1 cellular context compared by ENCODE assay signal in the genomic region with DNA sequence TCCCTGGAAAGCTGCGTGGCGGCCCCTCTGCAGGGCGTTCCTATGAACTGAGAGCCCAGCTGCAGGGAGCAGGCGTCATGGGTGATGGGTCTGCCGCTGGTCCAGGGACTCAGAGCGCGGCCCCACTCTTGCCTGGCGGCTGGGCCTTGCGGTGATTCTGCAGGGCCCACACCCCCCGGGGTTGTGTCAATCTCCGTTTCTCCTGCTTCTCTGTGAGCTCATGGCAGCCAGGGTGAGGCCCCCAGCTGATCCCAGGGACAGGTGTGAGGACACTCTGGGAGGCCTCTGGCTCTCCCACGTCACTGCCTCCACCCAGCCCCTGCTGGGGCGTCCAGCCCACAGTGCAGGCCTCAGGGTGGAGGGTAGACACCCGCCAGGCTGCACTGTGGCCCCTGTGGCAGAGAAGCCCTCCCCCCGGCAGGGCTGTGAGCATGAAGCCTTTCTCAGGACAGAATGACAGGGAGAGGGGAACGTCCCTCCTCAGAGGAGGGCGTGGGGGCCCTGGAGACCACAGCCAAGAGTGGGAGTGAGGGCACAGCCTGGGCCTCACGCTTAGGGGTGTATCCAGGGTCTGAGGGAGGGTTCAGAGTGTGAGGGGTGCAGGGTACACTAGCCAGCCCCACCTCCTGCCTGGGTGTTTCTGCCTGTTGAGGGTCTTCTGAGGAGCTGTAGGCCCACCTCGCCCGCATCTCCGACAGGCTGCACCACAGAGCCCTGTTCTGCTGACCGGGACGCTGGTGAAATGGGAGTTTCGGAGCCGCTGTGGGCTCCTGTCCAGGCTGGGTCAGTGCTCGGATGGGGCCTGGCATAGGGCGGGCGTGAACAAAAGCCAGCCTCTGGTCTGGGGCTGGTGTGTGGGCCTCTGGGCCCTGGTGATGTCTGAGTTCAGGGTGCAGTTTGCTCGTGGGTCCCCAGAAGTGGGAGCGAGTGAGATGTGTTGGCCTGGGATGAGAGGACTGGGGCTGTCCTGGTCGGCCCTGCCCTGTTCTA.
TF ChIP-seq lines count a peak whose summit lies in the region.

No MANE protein-coding gene starts in this region.

TF ChIP-seq in A549, 52 proteins besides CTCF, POLR2A, EP300 and RAD21 (continued from another document):
- TF ChIP-seq, protein P1, sequence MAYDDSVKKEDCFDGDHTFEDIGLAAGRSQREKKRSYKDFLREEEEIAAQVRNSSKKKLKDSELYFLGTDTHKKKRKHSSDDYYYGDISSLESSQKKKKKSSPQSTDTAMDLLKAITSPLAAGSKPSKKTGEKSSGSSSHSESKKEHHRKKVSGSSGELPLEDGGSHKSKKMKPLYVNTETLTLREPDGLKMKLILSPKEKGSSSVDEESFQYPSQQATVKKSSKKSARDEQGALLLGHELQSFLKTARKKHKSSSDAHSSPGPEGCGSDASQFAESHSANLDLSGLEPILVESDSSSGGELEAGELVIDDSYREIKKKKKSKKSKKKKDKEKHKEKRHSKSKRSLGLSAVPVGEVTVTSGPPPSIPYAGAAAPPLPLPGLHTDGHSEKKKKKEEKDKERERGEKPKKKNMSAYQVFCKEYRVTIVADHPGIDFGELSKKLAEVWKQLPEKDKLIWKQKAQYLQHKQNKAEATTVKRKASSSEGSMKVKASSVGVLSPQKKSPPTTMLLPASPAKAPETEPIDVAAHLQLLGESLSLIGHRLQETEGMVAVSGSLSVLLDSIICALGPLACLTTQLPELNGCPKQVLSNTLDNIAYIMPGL (CRISPR knock-in tag; IDR thresholded peaks at IDR 0.05; ENCODE audit: borderline replicate concordance): no peak
- TF ChIP-seq POLR2AphosphoS2 (conservative IDR thresholded peaks at IDR 0.05; ENCODE audit: low read length): no peak
- no peak for TF ChIP-seq JUN (IDR thresholded peaks at IDR 0.05)
- no peak for TF ChIP-seq FOSB (CRISPR knock-in tag; IDR thresholded peaks at IDR 0.05)
TF ChIP-seq in A549: peak in this region for 0.
